ENCODE assay signal across 22 cellular contexts in the genomic region with DNA sequence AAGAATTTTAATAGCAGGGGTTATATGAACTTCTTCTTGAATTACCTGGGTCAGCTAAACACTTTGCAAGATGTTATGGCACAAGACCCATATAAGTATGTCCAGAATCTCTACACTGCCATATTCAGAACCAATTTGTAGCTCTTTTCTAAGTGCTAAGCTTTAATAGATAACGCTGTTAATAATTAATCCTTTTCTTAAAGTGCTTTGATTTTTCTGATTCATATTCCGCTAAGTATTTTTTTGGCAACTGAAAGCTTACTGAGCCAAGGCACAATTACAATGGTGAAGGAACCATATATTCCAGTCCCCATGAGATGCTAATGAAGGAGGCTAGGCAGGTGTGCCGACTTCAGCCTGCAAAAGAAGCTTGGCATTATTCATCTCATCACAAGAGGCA.
"Had no signal": no experiment of that assay in that cellular context is flagged by ENCODE, and none has a peak within 500 bp of the region (broad histone marks: within the 10 kb centered on the region; RNA-seq: fewer than 3 reads in every experiment).

No MANE protein-coding gene starts in this region.

- H3K27me3 ChIP-seq: testis, uterus had no signal

- H3K4me3 ChIP-seq: psoas muscle, testis, uterus had no signal

- H3K4me1 ChIP-seq: uterus had no signal

- H3K9ac ChIP-seq: parathyroid adenoma had no signal

- ATAC-seq: activated CD8-positive, alpha-beta T cell treated with anti-CD3 and anti-CD28 coated beads for 36 hours; activated naive CD4-positive, alpha-beta T cell treated with anti-CD3 and anti-CD28 coated beads, Interleukin-2, amount 50 U/mL, for 72 hours; naive thymus-derived CD8-positive, alpha-beta T cell; stimulated activated naive B cell treated with anti-CD40 and anti-IgM and Interleukin-4, amounts not matched to agents 10 μg/mL and 1 μg/mL and 100 μg/mL, for 72 hours; T-helper 17 cell had no signal

- H3K36me3 ChIP-seq: uterus had no signal

- H3K9me3 ChIP-seq: psoas muscle, testis, uterus had no signal

- DNase-seq: activated CD4-positive, alpha-beta T cell treated with anti-CD3 and anti-CD28 coated beads, Interleukin-2, amount 50 U/mL, for 1 hour; activated CD8-positive, alpha-beta T cell treated with anti-CD3 and anti-CD28 coated beads for 36 hours; activated naive CD4-positive, alpha-beta T cell; activated T-cell treated with anti-CD3 and anti-CD28 coated beads, Interleukin-2, amount 50 U/mL, for 48 hours; dermis blood vessel endothelial cell; effector CD4-positive, alpha-beta T cell; glutamatergic neuron; islet precursor cell; left cardiac atrium; naive thymus-derived CD8-positive, alpha-beta T cell; nucleus accumbens; psoas muscle; stimulated activated CD4-positive, alpha-beta T cell treated with anti-CD3 and anti-CD28 coated beads, Interleukin-15, amount 100 ng/mL, for 24 hours; stimulated activated CD4-positive, alpha-beta T cell treated with anti-CD3 and anti-CD28 coated beads, Interleukin-2, amount 100 ng/mL, for 24 hours; stimulated activated naive B cell treated with anti-CD40 and anti-IgM and Interleukin-4, amounts not matched to agents 10 μg/mL and 1 μg/mL and 100 μg/mL, for 72 hours; T-helper 17 cell; T1000; testis had no signal

- H3K27ac ChIP-seq: epithelial cell of prostate, parathyroid adenoma, psoas muscle, testis had no signal
